In genomic region chr9:113599647-113600476, GRCh38 we compare ENCODE assay signal across 12 cellular contexts.
DNase-seq lines count a peak whose midpoint lies in the region; TF ChIP-seq lines count a peak whose summit lies in the region.
"Had no signal": no experiment of that assay in that cellular context is flagged by ENCODE, and none has a peak within 500 bp of the region (broad histone marks: within the 10 kb centered on the region; RNA-seq: fewer than 3 reads in every experiment).

No MANE protein-coding gene starts in this region.

- H3K27me3 Mint-ChIP-seq in type B pancreatic cell, result no peaks in the 10 kb centered on the region
- H3K27me3 Mint-ChIP-seq: memory B cell had no signal

- H3K27ac Mint-ChIP-seq in type B pancreatic cell, result no peak overlapping the region
- H3K27ac Mint-ChIP-seq: memory B cell had no signal

- H3K27me3 ChIP-seq in BLaER1, result no peaks in the 10 kb centered on the region
- no peaks in the 10 kb centered on the region for H3K27me3 ChIP-seq in mammary epithelial cell (ENCODE audit: insufficient read depth, low read length)
- H3K27me3 ChIP-seq: vagina had no signal

- H3K4me1 ChIP-seq in BLaER1 (peaks cover 89% of the 10 kb centered on the region), OCI-LY7 (ENCODE audit: insufficient read depth, low read length, poor library complexity, severe bottlenecking) (peaks cover 24% of the 10 kb centered on the region), mammary epithelial cell (ENCODE audit: insufficient read depth, low read length) (peaks cover 33% of the 10 kb centered on the region)

- H3K4me2 ChIP-seq in BLaER1 (peak overlapping the region; percentile 87; the same call in 1 of the 2 replicates), OCI-LY7 (ENCODE audit: low read length) (no peak overlapping the region), mammary epithelial cell (ENCODE audit: insufficient read depth, low read depth, low read length) (no peak overlapping the region)

- TF ChIP-seq CTCF in OCI-LY7 (conservative IDR thresholded peaks at IDR 0.05; ENCODE audit: low read length) (no peak), mammary epithelial cell (conservative IDR thresholded peaks at IDR 0.05 in 1 of 2, IDR thresholded peaks at IDR 0.05 in 1 of 2; ENCODE audit: extremely low read depth in 1 of 2, insufficient read depth in 1 of 2, low read depth in 1 of 2, low read length in 2 of 2) (no peak), type B pancreatic cell (conservative IDR thresholded peaks at IDR 0.05) (no peak)

- dilution Hi-C loops in mammary epithelial cell (cut with HindIII; ENCODE audit: low sequenced_read_pairs), result no loop called here

- 76% methylated on average over 13 of the region's 14 CpGs for WGBS in mammary epithelial cell (ENCODE audit: low coverage, missing lambda C conversion rate)

- H3K79me2 ChIP-seq in OCI-LY7 (ENCODE audit: insufficient read depth, low read depth, low read length), result no peaks in the 10 kb centered on the region
- H3K79me2 ChIP-seq in mammary epithelial cell (ENCODE audit: insufficient read depth, low read length), result peaks cover 26% of the 10 kb centered on the region

- no peaks in the 10 kb centered on the region for H3K9me3 ChIP-seq in BLaER1
- no peaks in the 10 kb centered on the region for H3K9me3 ChIP-seq in OCI-LY7 (ENCODE audit: low read length)
- H3K9me3 ChIP-seq in mammary epithelial cell (replicated peaks; ENCODE audit: insufficient read depth, low read length), result no peaks in the 10 kb centered on the region
- H3K9me3 ChIP-seq: vagina had no signal

- peaks cover 33% of the 10 kb centered on the region for H3K36me3 ChIP-seq in BLaER1
- no peaks in the 10 kb centered on the region; the same call in 1 of the 2 replicates for H3K36me3 ChIP-seq in OCI-LY7 (ENCODE audit: insufficient read depth, low read length)
- H3K36me3 ChIP-seq in mammary epithelial cell (ENCODE audit: insufficient read depth, low read length), result peaks cover 2% of the 10 kb centered on the region

- H3K4me3 Mint-ChIP-seq in type B pancreatic cell, result no peak overlapping the region
- H3K4me3 Mint-ChIP-seq: memory B cell had no signal

- DNase-seq in RKO (ENCODE audit: low spot score) (peak; percentile 38), fibroblast of gingiva (ENCODE audit: low read depth) (peak; percentile 84), myocyte (ENCODE audit: low read depth) (peak; percentile 69), OCI-LY7 (ENCODE audit: low spot score) (no peak), mammary epithelial cell (no peak), type B pancreatic cell (ENCODE audit: extremely low spot score, unreplicated experiment) (no peak)
- DNase-seq in activated naive CD4-positive, alpha-beta T cell (lab: John Stamatoyannopoulos, UW), result no peak
- DNase-seq: Calu3; stimulated activated CD4-positive, alpha-beta T cell treated with anti-CD3 and anti-CD28 coated beads, Interleukin-4, amount 100 ng/mL, for 24 hours had no signal

- peaks cover 57% of the 10 kb centered on the region for H3K4me1 Mint-ChIP-seq in type B pancreatic cell (ENCODE audit: unreplicated experiment)
- H3K4me1 Mint-ChIP-seq: memory B cell had no signal

- intact Hi-C loops in OCI-LY7 (cut with micrococcal nuclease; ENCODE audit: unreplicated experiment), result no loop called here
- intact Hi-C loops in mammary epithelial cell (cut with micrococcal nuclease), result no loop called here

- CTCF ChIA-PET in OCI-LY7 (lab: Charles Lee; ENCODE audit: unreplicated experiment), result no interaction called here
- CTCF ChIA-PET in mammary epithelial cell (lab: Charles Lee; ENCODE audit: low non-redundant PET), result no interaction called here

- H3K4me3 ChIP-seq in BLaER1, result no peak overlapping the region
- H3K4me3 ChIP-seq in OCI-LY7 (ENCODE audit: low read depth, low read length, poor library complexity, severe bottlenecking), result no peak overlapping the region
- no peak overlapping the region for H3K4me3 ChIP-seq in mammary epithelial cell (replicated peaks in 1 of 3; ENCODE audit: insufficient read depth in 1 of 3, low read depth in 2 of 3, low read length in 3 of 3)
- H3K4me3 ChIP-seq: vagina had no signal

- no peaks in the 10 kb centered on the region for H3K9me3 Mint-ChIP-seq in type B pancreatic cell
- H3K9me3 Mint-ChIP-seq: memory B cell had no signal

- 0 out of 2 replicates have a peak overlapping the region, but pooled peaks have one; percentile 8 for H3K27ac ChIP-seq in BLaER1
- no peak overlapping the region for H3K27ac ChIP-seq in OCI-LY7 (ENCODE audit: low read depth, low read length, poor library complexity, severe bottlenecking)
- no peak overlapping the region for H3K27ac ChIP-seq in mammary epithelial cell (ENCODE audit: insufficient read depth, low read depth, low read length)

- in situ Hi-C loops in mammary epithelial cell (cut with MboI; ENCODE audit: low sequenced_read_pairs in 2 of 2), result no loop called here

- H3K36me3 Mint-ChIP-seq in type B pancreatic cell, result no peaks in the 10 kb centered on the region

- H4K20me1 ChIP-seq in BLaER1, result peaks cover 15% of the 10 kb centered on the region
- no peaks in the 10 kb centered on the region for H4K20me1 ChIP-seq in OCI-LY7 (ENCODE audit: insufficient read depth, low read length)
- no peaks in the 10 kb centered on the region for H4K20me1 ChIP-seq in mammary epithelial cell (ENCODE audit: insufficient read depth, low read length)

- H3K9me2 ChIP-seq in OCI-LY7 (ENCODE audit: insufficient read depth, low read length), result no peaks in the 10 kb centered on the region

- POLR2A ChIA-PET in OCI-LY7 (lab: Charles Lee), result no interaction called here

- BruUV-seq in OCI-LY7 (replicated peaks; lab: Mats Ljungman, UMichigan), result no TSS peak
- BruUV-seq in mammary epithelial cell (replicated peaks; lab: Mats Ljungman, UMichigan), result no TSS peak

- H2AFZ ChIP-seq in OCI-LY7 (ENCODE audit: low read length) (no peak overlapping the region), mammary epithelial cell (ENCODE audit: low read depth, low read length) (no peak overlapping the region)

- H3K9ac ChIP-seq in BLaER1 (no peak overlapping the region), mammary epithelial cell (ENCODE audit: insufficient read depth, low read length) (no peak overlapping the region)

Comparison
In these comparisons a context has a peak if more than half of its experiments do, and no peak if none do; other contexts are left out.
1. DNase-seq: peak in RKO (single experiment), fibroblast of gingiva (single experiment) and myocyte (single experiment); none in OCI-LY7 (single experiment), activated naive CD4-positive, alpha-beta T cell (0 of 4), mammary epithelial cell (single experiment) and type B pancreatic cell (single experiment).